Comparison of ENCODE assay signal across 21 cellular contexts in the genomic region with DNA sequence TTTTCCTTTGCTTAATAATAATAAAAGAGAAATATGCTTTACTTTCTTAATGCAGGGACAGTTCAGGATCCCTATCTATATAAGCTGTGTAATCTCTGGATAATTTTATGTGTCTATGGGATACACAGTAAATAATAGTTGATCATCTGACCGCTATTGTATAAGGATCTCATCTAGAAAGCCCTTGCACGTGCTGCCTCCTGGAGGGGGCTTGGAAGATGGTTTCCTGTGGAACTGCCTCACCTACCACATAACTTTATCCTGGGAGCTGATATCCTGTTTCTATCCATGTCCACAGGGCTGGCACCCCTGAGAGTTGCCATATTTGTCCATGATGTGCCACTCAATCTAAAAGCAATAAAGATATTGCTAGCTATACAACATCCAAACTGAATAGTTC.
"Had no signal": no experiment of that assay in that cellular context is flagged by ENCODE, and none has a peak within 500 bp of the region (broad histone marks: within the 10 kb centered on the region; RNA-seq: fewer than 3 reads in every experiment).

No MANE protein-coding gene starts in this region.

- H3K27me3 Mint-ChIP-seq: activated CD4-positive, alpha-beta memory T cell treated with anti-CD3 and anti-CD28 coated beads, Interleukin-2, amount 10 ng/mL, durations not matched to agents 7 days and 5 days; memory B cell; progenitor cell of endocrine pancreas had no signal

- DNase-seq: activated CD4-positive, alpha-beta memory T cell treated with anti-CD3 and anti-CD28 coated beads, Interleukin-2, amount 10 ng/mL, durations not matched to agents 7 days and 5 days; activated CD4-positive, alpha-beta T cell treated with anti-CD3 and anti-CD28 coated beads for 4 hours; activated naive CD4-positive, alpha-beta T cell treated with Interleukin-2 at 50 U/mL for 16 hours; activated T-cell treated with anti-CD3 and anti-CD28 coated beads, Interleukin-2, amount 50 U/mL, for 24 hours; body of pancreas; caudate nucleus; erythroblast; gastrocnemius medialis; head of caudate nucleus; immature natural killer cell; mucosa of descending colon; naive B cell; stimulated activated CD4-positive, alpha-beta T cell treated with anti-CD3 and anti-CD28 coated beads, Interleukin-1b, Interleukin-23, amount 100 ng/mL, for 48 hours; stimulated activated CD8-positive, alpha-beta memory T cell treated with anti-CD3 and anti-CD28 coated beads, Interleukin-4, amount 100 ng/mL, for 48 hours; stimulated activated naive CD4-positive, alpha-beta T cell had no signal

- H3K4me3 Mint-ChIP-seq: activated CD4-positive, alpha-beta memory T cell treated with anti-CD3 and anti-CD28 coated beads, Interleukin-2, amount 10 ng/mL, durations not matched to agents 7 days and 5 days; activated T-cell treated with anti-CD3 and anti-CD28 coated beads, Interleukin-2, amount 50 U/mL, for 24 hours; immature natural killer cell; memory B cell; naive B cell; neural crest cell; T-helper 2 cell treated with Interferon-gamma antibody and Interleukin-4, amounts not matched to agents 5 μg/mL and 100 μg/mL, for 36 hours; WTC11 had no signal

- H3K9me3 Mint-ChIP-seq: activated CD4-positive, alpha-beta memory T cell treated with anti-CD3 and anti-CD28 coated beads, Interleukin-2, amount 10 ng/mL, durations not matched to agents 7 days and 5 days; activated T-cell treated with anti-CD3 and anti-CD28 coated beads, Interleukin-2, amount 50 U/mL, for 24 hours; activated T-helper 2 cell treated with anti-CD3 and anti-CD28 coated beads, Interferon-gamma antibody, Interleukin-2, Interleukin-4, amounts not matched to agents 10 μg/mL and 5 μg/mL and 100 μg/mL, durations not matched to agents 14 hours and 24 hours and 36 hours; memory B cell; T-helper 2 cell treated with Interferon-gamma antibody and Interleukin-4, amounts not matched to agents 5 μg/mL and 100 μg/mL, for 36 hours; WTC11 had no signal

- H3K4me1 ChIP-seq: body of pancreas, gastrocnemius medialis had no signal

- H3K36me3 ChIP-seq: gastrocnemius medialis had no signal

- H3K27ac Mint-ChIP-seq: activated CD4-positive, alpha-beta memory T cell treated with anti-CD3 and anti-CD28 coated beads, Interleukin-2, amount 10 ng/mL, durations not matched to agents 7 days and 5 days; activated T-cell treated with anti-CD3 and anti-CD28 coated beads, Interleukin-2, amount 50 U/mL, for 24 hours; activated T-helper 2 cell treated with anti-CD3 and anti-CD28 coated beads, Interferon-gamma antibody, Interleukin-2, Interleukin-4, amounts not matched to agents 10 μg/mL and 5 μg/mL and 100 μg/mL, durations not matched to agents 14 hours and 24 hours and 36 hours; immature natural killer cell; memory B cell; naive B cell; progenitor cell of endocrine pancreas; T-helper 2 cell treated with Interferon-gamma antibody and Interleukin-4, amounts not matched to agents 5 μg/mL and 100 μg/mL, for 36 hours; WTC11 had no signal

- H3K27ac ChIP-seq: body of pancreas, gastrocnemius medialis had no signal

- H3K4me1 Mint-ChIP-seq: activated CD4-positive, alpha-beta memory T cell treated with anti-CD3 and anti-CD28 coated beads, Interleukin-2, amount 10 ng/mL, durations not matched to agents 7 days and 5 days; immature natural killer cell; memory B cell; naive B cell; neural crest cell; WTC11 had no signal

- ATAC-seq: body of pancreas, gastrocnemius medialis, mucosa of descending colon, WTC11 had no signal

- H3K36me3 Mint-ChIP-seq: immature natural killer cell, memory B cell, naive B cell, WTC11 had no signal

- H3K9me3 ChIP-seq: body of pancreas, gastrocnemius medialis, mucosa of descending colon had no signal

- H3K27me3 ChIP-seq: body of pancreas, gastrocnemius medialis had no signal

- H3K4me3 ChIP-seq: body of pancreas, gastrocnemius medialis, mucosa of descending colon had no signal
